ENCODE assay signal across 19 cellular contexts in genomic region chr16:4611337-4612023, GRCh38. TPM values are rescaled to one million over a fixed set of nuclear protein-coding genes. Genes with fewer than 3 reads are reported as not detected.
A peak's percentile ranks its signal among the peaks of the same experiment; 100 is the strongest.
DNase-seq lines count a peak whose midpoint lies in the region; ATAC-seq, FAIRE-seq and TF ChIP-seq lines count a peak whose summit lies in the region.
"Had no signal": no experiment of that assay in that cellular context is flagged by ENCODE, and none has a peak within 500 bp of the region (broad histone marks: within the 10 kb centered on the region; RNA-seq: fewer than 3 reads in every experiment).

No MANE protein-coding gene starts in this region.

- no peak for FAIRE-seq in kidney (lab: Jason Lieb, UNC)
- FAIRE-seq: A549 had no signal

- H3K36me3 ChIP-seq in kidney (ENCODE audit: control insufficient read depth in 1 of 2, insufficient read depth in 2 of 2, low read length in 2 of 2) (no peaks in the 10 kb centered on the region), upper lobe of left lung (peaks cover 13 to 32% (median 20%) of the 10 kb centered on the region in 4 donors)

- ATAC-seq in activated naive CD8-positive, alpha-beta T cell treated with anti-CD3 and anti-CD28 coated beads, Interleukin-2, amount 50 U/mL, for 24 hours, result no peak
- no peak for ATAC-seq in upper lobe of left lung (ENCODE audit: low FRiP score in 2 of 2)
- ATAC-seq: A549 had no signal

- H3K27ac ChIP-seq in kidney (ENCODE audit: low read depth in 2 of 2, low read length in 2 of 2), result peak overlapping the region in 1 of 2 donors; percentile 6
- H3K27ac ChIP-seq in upper lobe of left lung, result no peak overlapping the region
- H3K27ac ChIP-seq: parathyroid adenoma had no signal

- no peaks in the 10 kb centered on the region for H3K36me3 Mint-ChIP-seq in activated naive CD8-positive, alpha-beta T cell
- H3K36me3 Mint-ChIP-seq in activated naive CD8-positive, alpha-beta T cell treated with anti-CD3 and anti-CD28 coated beads, Interleukin-2, amount 50 U/mL, for 24 hours (ENCODE audit: low read depth), result no peaks in the 10 kb centered on the region
- no peaks in the 10 kb centered on the region for H3K36me3 Mint-ChIP-seq in activated naive CD8-positive, alpha-beta T cell treated with anti-CD3 and anti-CD28 coated beads for 36 hours

- no peaks in the 10 kb centered on the region for H3K9me3 Mint-ChIP-seq in activated naive CD8-positive, alpha-beta T cell (ENCODE audit: low read depth)
- no peaks in the 10 kb centered on the region for H3K9me3 Mint-ChIP-seq in activated naive CD8-positive, alpha-beta T cell treated with anti-CD3 and anti-CD28 coated beads, Interleukin-2, amount 50 U/mL, for 24 hours
- H3K9me3 Mint-ChIP-seq in activated naive CD8-positive, alpha-beta T cell treated with anti-CD3 and anti-CD28 coated beads for 36 hours, result no peaks in the 10 kb centered on the region
- H3K9me3 Mint-ChIP-seq: central memory CD8-positive, alpha-beta T cell had no signal

- DNase-seq in activated naive CD8-positive, alpha-beta T cell treated with anti-CD3 and anti-CD28 coated beads, Interleukin-2, amount 50 U/mL, for 24 hours, result no peak
- DNase-seq in activated naive CD8-positive, alpha-beta T cell treated with anti-CD3 and anti-CD28 coated beads for 36 hours, result no peak
- peak; percentile 79 for DNase-seq in kidney
- peak; percentile 54 to 79 for DNase-seq in upper lobe of left lung
- DNase-seq in medulla oblongata (ENCODE audit: extremely low spot score), result no peak
- no peak for DNase-seq in superior temporal gyrus (ENCODE audit: extremely low spot score)
- no peak for DNase-seq in Ammon's horn (ENCODE audit: low spot score)
- DNase-seq: activated CD4-positive, alpha-beta T cell treated with anti-CD3 and anti-CD28 coated beads for 4 hours; GDM1; NCI-H1105 treated with DMSO at 0.1 percent for 48 hours; NCI-H2227 treated with DMSO at 0.1 percent for 48 hours; SHP77 treated with DMSO at 0.1 percent for 48 hours; stimulated activated CD4-positive, alpha-beta T cell treated with anti-CD3 and anti-CD28 coated beads, Interleukin-15, amount 100 ng/mL, for 24 hours; T-helper 9 cell had no signal

- H3K4me1 Mint-ChIP-seq in activated naive CD8-positive, alpha-beta T cell (ENCODE audit: low read depth), result peaks cover 18% of the 10 kb centered on the region
- H3K4me1 Mint-ChIP-seq in activated naive CD8-positive, alpha-beta T cell treated with anti-CD3 and anti-CD28 coated beads, Interleukin-2, amount 50 U/mL, for 24 hours, result peaks cover 15% of the 10 kb centered on the region
- H3K4me1 Mint-ChIP-seq in activated naive CD8-positive, alpha-beta T cell treated with anti-CD3 and anti-CD28 coated beads for 36 hours, result peaks cover 17% of the 10 kb centered on the region

- peak overlapping the region; percentile 54 for H3K27ac Mint-ChIP-seq in activated naive CD8-positive, alpha-beta T cell
- no peak overlapping the region for H3K27ac Mint-ChIP-seq in activated naive CD8-positive, alpha-beta T cell treated with anti-CD3 and anti-CD28 coated beads, Interleukin-2, amount 50 U/mL, for 24 hours
- H3K27ac Mint-ChIP-seq in activated naive CD8-positive, alpha-beta T cell treated with anti-CD3 and anti-CD28 coated beads for 36 hours, result peak overlapping the region; percentile 25

- no peak overlapping the region for H3K9ac ChIP-seq in kidney (ENCODE audit: low read length in 2 of 2)
- H3K9ac ChIP-seq: parathyroid adenoma had no signal

- intact Hi-C loops in kidney (cut with DNase I), result no loop called here

- TF ChIP-seq CTCF in kidney (IDR thresholded peaks at IDR 0.05; ENCODE audit: borderline replicate concordance, extremely low read depth, insufficient read depth) (no peak), upper lobe of left lung (IDR thresholded peaks at IDR 0.05) (no peak)

- H3K9me3 ChIP-seq in kidney (ENCODE audit: control insufficient read depth in 1 of 2, low read length in 2 of 2), result no peaks in the 10 kb centered on the region
- no peaks in the 10 kb centered on the region for H3K9me3 ChIP-seq in upper lobe of left lung
- H3K9me3 ChIP-seq: A549 had no signal

- WGBS in upper lobe of left lung, 2 donors, result 75 to 83% methylated on average over 14 to 22 of the region's 22 CpGs

- no peak for TF ChIP-seq EP300 in upper lobe of left lung (IDR thresholded peaks at IDR 0.05)

- no peaks in the 10 kb centered on the region for H3K27me3 Mint-ChIP-seq in activated naive CD8-positive, alpha-beta T cell
- no peaks in the 10 kb centered on the region for H3K27me3 Mint-ChIP-seq in activated naive CD8-positive, alpha-beta T cell treated with anti-CD3 and anti-CD28 coated beads, Interleukin-2, amount 50 U/mL, for 24 hours
- no peaks in the 10 kb centered on the region for H3K27me3 Mint-ChIP-seq in activated naive CD8-positive, alpha-beta T cell treated with anti-CD3 and anti-CD28 coated beads for 36 hours
- H3K27me3 Mint-ChIP-seq: central memory CD8-positive, alpha-beta T cell had no signal

- no peak overlapping the region for H3K4me3 Mint-ChIP-seq in activated naive CD8-positive, alpha-beta T cell
- no peak overlapping the region for H3K4me3 Mint-ChIP-seq in activated naive CD8-positive, alpha-beta T cell treated with anti-CD3 and anti-CD28 coated beads, Interleukin-2, amount 50 U/mL, for 24 hours
- no peak overlapping the region for H3K4me3 Mint-ChIP-seq in activated naive CD8-positive, alpha-beta T cell treated with anti-CD3 and anti-CD28 coated beads for 36 hours
- H3K4me3 Mint-ChIP-seq: central memory CD8-positive, alpha-beta T cell had no signal

- peaks cover 9 to 35% of the 10 kb centered on the region in 2 donors for H3K4me1 ChIP-seq in kidney (ENCODE audit: control insufficient read depth in 1 of 2, insufficient read depth in 1 of 2, low read depth in 1 of 2, low read length in 2 of 2)
- peaks cover 33 to 49% (median 39%) of the 10 kb centered on the region in 4 donors for H3K4me1 ChIP-seq in upper lobe of left lung

- TF ChIP-seq POLR2A in upper lobe of left lung (IDR thresholded peaks at IDR 0.05), result no peak

- no peaks in the 10 kb centered on the region for H3K27me3 ChIP-seq in upper lobe of left lung

- H3K4me3 ChIP-seq in kidney (ENCODE audit: low read length in 2 of 2), result no peak overlapping the region
- no peak overlapping the region for H3K4me3 ChIP-seq in upper lobe of left lung
- H3K4me3 ChIP-seq: A549 had no signal

RNA-seq across cellular contexts. Expression of gene UBALD1, which starts 3.2 kb away (rescaled TPM):
- 10 to 100 TPM; 21.3 to 25.4 TPM for total RNA-seq in activated naive CD8-positive, alpha-beta T cell treated with anti-CD3 and anti-CD28 coated beads for 36 hours
- total RNA-seq in kidney, result 38.3 TPM
- 31.8 TPM for polyA plus RNA-seq in kidney (ENCODE audit: insufficient read depth, low read depth, low replicate concordance)
- total RNA-seq in upper lobe of left lung, result 10 to 100 TPM; 14.9 to 43.9 (median 25.8) TPM

RNA-seq across cellular contexts. Expression of gene MGRN1, which starts 13.1 kb away (rescaled TPM):
- 10 to 100 TPM; 63.7 to 64.3 TPM for total RNA-seq in activated naive CD8-positive, alpha-beta T cell treated with anti-CD3 and anti-CD28 coated beads for 36 hours
- total RNA-seq in kidney (90.8 TPM), upper lobe of left lung (100 to 1,000 TPM in 3 of 6 donors, 10 to 100 TPM in 3; 49.0 to 148 (median 99.1) TPM)
- 19.7 TPM for polyA plus RNA-seq in kidney (ENCODE audit: insufficient read depth, low read depth, low replicate concordance)

RNA-seq across cellular contexts. Expression of gene C16orf96, which starts 55.3 kb away (rescaled TPM):
- under 1 TPM; 0.08 to 0.20 TPM for total RNA-seq in activated naive CD8-positive, alpha-beta T cell treated with anti-CD3 and anti-CD28 coated beads for 36 hours
- total RNA-seq in kidney (0.16 TPM), upper lobe of left lung (1 to 10 TPM in 1 of 6 donors, under 1 TPM in 4, not detected in 1; 0.24 to 1.0 (median 0.46) TPM)
- polyA plus RNA-seq in kidney (ENCODE audit: insufficient read depth, low read depth, low replicate concordance), result 0.13 TPM
- total RNA-seq: kidney epithelial cell had no signal

Comparison
In these comparisons a context has a peak if more than half of its experiments do, and no peak if none do; other contexts are left out.
1. DNase-seq: peak in kidney (single experiment) and upper lobe of left lung (2 of 2); none in activated naive CD8-positive, alpha-beta T cell treated with anti-CD3 and anti-CD28 coated beads, Interleukin-2, amount 50 U/mL, for 24 hours (single experiment), activated naive CD8-positive, alpha-beta T cell treated with anti-CD3 and anti-CD28 coated beads for 36 hours (single experiment), medulla oblongata (single experiment), superior temporal gyrus (single experiment) and Ammon's horn (single experiment).